21 cellular contexts compared by ENCODE assay signal in genomic region chr11:47052576-47052975, GRCh38.
"Had no signal": no experiment of that assay in that cellular context is flagged by ENCODE, and none has a peak within 500 bp of the region (broad histone marks: within the 10 kb centered on the region; RNA-seq: fewer than 3 reads in every experiment).

No MANE protein-coding gene starts in this region.

- H3K27me3 ChIP-seq: esophagus squamous epithelium, gastrocnemius medialis, neutrophil, right lobe of liver, suprapubic skin, transverse colon, upper lobe of right lung, vagina had no signal

- H2AFZ ChIP-seq: parathyroid adenoma had no signal

- ATAC-seq: gastrocnemius medialis; left lobe of liver; mucosa of descending colon; natural killer cell treated with Interleukin-12 subunit alpha and Interleukin-12 subunit beta and Interleukin-15 and Interleukin-18, amount 100 ng/mL, for 72 hours; right lobe of liver; stimulated activated naive B cell treated with anti-CD40 and anti-IgM and Interleukin-4, amounts not matched to agents 10 μg/mL and 1 μg/mL and 100 μg/mL, for 72 hours; upper lobe of right lung had no signal

- DNase-seq: dermis blood vessel endothelial cell; effector memory CD4-positive, alpha-beta T cell; esophagus squamous epithelium; foreskin fibroblast; gastrocnemius medialis; head of caudate nucleus; kidney; mucosa of descending colon; naive B cell; right lobe of liver; stimulated activated naive B cell treated with anti-CD40 and anti-IgM and Interleukin-4, amounts not matched to agents 10 μg/mL and 1 μg/mL and 100 μg/mL, for 72 hours; transverse colon; upper lobe of right lung had no signal

- H3K36me3 ChIP-seq: esophagus squamous epithelium, gastrocnemius medialis, neutrophil, right lobe of liver, suprapubic skin, upper lobe of right lung, vagina had no signal

- H3K79me2 ChIP-seq: parathyroid adenoma had no signal

- H3K4me1 ChIP-seq: gastrocnemius medialis, parathyroid adenoma, right lobe of liver, transverse colon, upper lobe of right lung, vagina had no signal

- H3K4me3 ChIP-seq: coronary artery, esophagus squamous epithelium, gastrocnemius medialis, lung, mucosa of descending colon, right lobe of liver, suprapubic skin, transverse colon, upper lobe of right lung, vagina had no signal

- H3K9ac ChIP-seq: parathyroid adenoma had no signal

- H3K9me3 ChIP-seq: esophagus squamous epithelium, gastrocnemius medialis, mucosa of descending colon, neutrophil, right lobe of liver, suprapubic skin, transverse colon, upper lobe of right lung, vagina had no signal

- H3K27ac ChIP-seq: coronary artery, esophagus squamous epithelium, gastrocnemius medialis, neutrophil, parathyroid adenoma, right lobe of liver, suprapubic skin, upper lobe of right lung, vagina had no signal
